In genomic region chr10:129631870-129632623, GRCh38 we compare ENCODE assay signal across 33 cellular contexts.
"Had no signal": no experiment of that assay in that cellular context is flagged by ENCODE, and none has a peak within 500 bp of the region (broad histone marks: within the 10 kb centered on the region; RNA-seq: fewer than 3 reads in every experiment).

No MANE protein-coding gene starts in this region.

- H2AFZ ChIP-seq: hepatocyte had no signal

- H3K9me3 ChIP-seq: body of pancreas, colonic mucosa had no signal

- H3K27ac ChIP-seq: adrenal gland, body of pancreas, cardiac muscle cell, colonic mucosa, dorsolateral prefrontal cortex, esophagus squamous epithelium, gastroesophageal sphincter, heart right ventricle, hepatocyte, WERI-Rb-1 had no signal

- H3K4me2 ChIP-seq: hepatocyte had no signal

- H3K36me3 ChIP-seq: adrenal gland, cardiac muscle cell, colonic mucosa, esophagus squamous epithelium, gastroesophageal sphincter, heart right ventricle, WERI-Rb-1 had no signal

- ATAC-seq: activated CD4-positive, CD25-positive, alpha-beta regulatory T cell treated with anti-CD3 and anti-CD28 coated beads, Interleukin-2, amount 50 U/mL, for 24 hours; activated CD8-positive, alpha-beta memory T cell treated with anti-CD3 and anti-CD28 coated beads, Interleukin-2, amount 10 ng/mL, durations not matched to agents 7 days and 5 days; activated CD8-positive, alpha-beta T cell treated with anti-CD3 and anti-CD28 coated beads for 36 hours; activated naive CD8-positive, alpha-beta T cell treated with anti-CD3 and anti-CD28 coated beads, Interleukin-2, amount 50 U/mL, for 24 hours; body of pancreas; effector memory CD8-positive, alpha-beta T cell; gastroesophageal sphincter; heart right ventricle; T-helper 17 cell had no signal

- H3K4me3 ChIP-seq: adrenal gland, body of pancreas, cardiac muscle cell, colonic mucosa, dorsolateral prefrontal cortex, esophagus squamous epithelium, gastroesophageal sphincter, heart right ventricle, hepatocyte had no signal

- DNase-seq: activated B cell treated with CpG ODN at 0.5 μM for 24 hours; activated CD4-positive, alpha-beta T cell treated with anti-CD3 and anti-CD28 coated beads for 48 hours; activated CD4-positive, alpha-beta T cell treated with anti-CD3 and anti-CD28 coated beads, Interleukin-2, amount 50 U/mL, for 1 hour; activated CD4-positive, alpha-beta T cell treated with anti-CD3 and anti-CD28 coated beads, Interleukin-2, amount 50 U/mL, for 48 hours; activated CD8-positive, alpha-beta memory T cell treated with anti-CD3 and anti-CD28 coated beads, Interleukin-2, amount 10 ng/mL, durations not matched to agents 7 days and 5 days; activated CD8-positive, alpha-beta memory T cell treated with anti-CD3 and anti-CD28 coated beads, Interleukin-2, amount 50 U/mL, for 4 hours; activated CD8-positive, alpha-beta T cell treated with anti-CD3 and anti-CD28 coated beads for 36 hours; activated effector memory CD4-positive, alpha-beta T cell treated with anti-CD3 and anti-CD28 coated beads, Interleukin-2, amount 50 U/mL, for 16 hours; activated naive CD4-positive, alpha-beta T cell treated with anti-CD3 and anti-CD28 coated beads for 36 hours; activated naive CD8-positive, alpha-beta T cell treated with anti-CD3 and anti-CD28 coated beads for 36 hours; activated naive CD8-positive, alpha-beta T cell treated with anti-CD3 and anti-CD28 coated beads, Interleukin-2, amount 50 U/mL, for 24 hours; activated T-cell treated with anti-CD3 and anti-CD28 coated beads, Interleukin-2, amount 50 U/mL, for 1 hour; activated T-cell treated with anti-CD3 and anti-CD28 coated beads, Interleukin-2, amount 50 U/mL, for 48 hours; adrenal gland; amygdala; aorta; body of pancreas; central memory CD4-positive, alpha-beta T cell; cerebellar nuclear complex; colonic mucosa; dorsolateral prefrontal cortex; effector memory CD8-positive, alpha-beta T cell; erythroblast; esophagus squamous epithelium; foreskin melanocyte; heart right ventricle; T-helper 17 cell; T1000; WERI-Rb-1 had no signal

- H3K79me2 ChIP-seq: hepatocyte had no signal

- H3K4me1 ChIP-seq: adrenal gland, body of pancreas, colonic mucosa had no signal

- H3K27me3 ChIP-seq: adrenal gland, body of pancreas, cardiac muscle cell, colonic mucosa, dorsolateral prefrontal cortex, esophagus squamous epithelium, gastroesophageal sphincter, heart right ventricle, hepatocyte had no signal
